Comparison of ENCODE assay signal across 25 cellular contexts in genomic region chr2:111036042-111036441, GRCh38.
DNase-seq lines count a peak whose midpoint lies in the region; ATAC-seq, FAIRE-seq and TF ChIP-seq lines count a peak whose summit lies in the region.
"Had no signal": no experiment of that assay in that cellular context is flagged by ENCODE, and none has a peak within 500 bp of the region (broad histone marks: within the 10 kb centered on the region; RNA-seq: fewer than 3 reads in every experiment).

No MANE protein-coding gene starts in this region.

- no peaks in the 10 kb centered on the region for H3K36me3 ChIP-seq in DOHH2 (ENCODE audit: control insufficient read depth, low read length)
- no peaks in the 10 kb centered on the region for H3K36me3 ChIP-seq in GM12878 (ENCODE audit: control insufficient read depth in 2 of 2, insufficient read depth in 2 of 2, low read length in 1 of 2)
- H3K36me3 ChIP-seq: uterus had no signal

- in situ Hi-C loops in GM12878 (cut with MboI): no loop called here

- WGBS in GM12878 (ENCODE audit: insufficient coverage, insufficient replicate concordance, low lambda C conversion rate, missing lambda C conversion rate): 0% methylated on average over 2 of the region's 2 CpGs

- no peak overlapping the region for H3K9ac ChIP-seq in GM12878 (ENCODE audit: control insufficient read depth, insufficient read depth, low read length)

- intact Hi-C loops in GM12878 (cut with micrococcal nuclease; ENCODE audit: unreplicated experiment): loop anchor here (2.0 kb wide), 1 partner anchor 19 kb away; no protein-coding TSS in a partner anchor

- no peaks in the 10 kb centered on the region for H3K9me3 ChIP-seq in DOHH2 (ENCODE audit: control insufficient read depth, insufficient read depth, low read length)
- no peaks in the 10 kb centered on the region; the same call in 2 of the 3 replicates for H3K9me3 ChIP-seq in GM12878 (replicated peaks; ENCODE audit: control insufficient read depth, insufficient read depth, low read length)
- H3K9me3 ChIP-seq: uterus had no signal

- no peaks in the 10 kb centered on the region for H3F3A ChIP-seq in DOHH2 (ENCODE audit: control insufficient read depth, insufficient read depth)

- H3K4me1 ChIP-seq in DOHH2 (ENCODE audit: control insufficient read depth, low read length) (peaks cover 50% of the 10 kb centered on the region), GM12878 (ENCODE audit: control insufficient read depth, insufficient read depth, low read length) (peaks cover 4% of the 10 kb centered on the region)
- H3K4me1 ChIP-seq: uterus had no signal

- no peak for TF ChIP-seq RAD21 in GM12878 (IDR thresholded peaks at IDR 0.05; ENCODE audit: insufficient read depth, low read depth, low read length)

- CTCF ChIA-PET in GM12878 (lab: Yijun Ruan, JAX): interaction anchor here (0.9 kb wide), 1 partner anchor 178 kb away, joined by 3 read pairs; no protein-coding TSS in a partner anchor

- TF ChIP-seq POLR2A in GM12878 (IDR thresholded peaks at IDR 0.05; ENCODE audit: low read depth, low read length): no peak

- peak overlapping the region; percentile 41 for H3K4me3 ChIP-seq in DOHH2 (ENCODE audit: low read length)
- H3K4me3 ChIP-seq in GM12878: no peak overlapping the region
- H3K4me3 ChIP-seq: uterus had no signal

- no peaks in the 10 kb centered on the region for H3K9me2 ChIP-seq in DOHH2 (replicated peaks; ENCODE audit: control insufficient read depth, low read length)

- H3K79me2 ChIP-seq in DOHH2 (ENCODE audit: control insufficient read depth, low read length): no peaks in the 10 kb centered on the region
- no peaks in the 10 kb centered on the region for H3K79me2 ChIP-seq in GM12878 (ENCODE audit: control insufficient read depth, insufficient read depth, low read length)

- no peak overlapping the region for H3K27ac ChIP-seq in DOHH2 (ENCODE audit: low read depth, low read length)
- H3K27ac ChIP-seq in GM12878 (ENCODE audit: control insufficient read depth, insufficient read depth): no peak overlapping the region
- H3K27ac ChIP-seq: RWPE1, uterus had no signal

- H2AFZ ChIP-seq in GM12878 (ENCODE audit: control insufficient read depth, low read depth, low read length): no peak overlapping the region

- ATAC-seq in GM19351 (IDR thresholded peaks at IDR 0.05; ENCODE audit: unreplicated experiment) (peak; percentile 63), HG03108 (IDR thresholded peaks at IDR 0.05; ENCODE audit: unreplicated experiment) (peak; percentile 49), GM12878 (peak; percentile 66), HG03135 (IDR thresholded peaks at IDR 0.05; ENCODE audit: unreplicated experiment) (no peak)
- ATAC-seq: effector memory CD8-positive, alpha-beta T cell; natural killer cell had no signal

- TF ChIP-seq EP300 in GM12878 (IDR thresholded peaks at IDR 0.05; ENCODE audit: borderline replicate concordance in 1 of 2, control insufficient read depth in 1 of 2, low read depth in 2 of 2, low read length in 2 of 2): no peak

- no TSS peak for BruUV-seq in GM12878 (replicated peaks; lab: Mats Ljungman, UMichigan)

- SMC1A ChIA-PET in GM12878 (lab: Charles Lee; ENCODE audit: uncharacterized antibody, unreplicated experiment): interaction anchor here (0.9 to 1.9 kb wide), 3 partner anchors 19 to 81 kb away, joined by 3 to 8 read pairs (median 4); no protein-coding TSS in a partner anchor

- POLR2A ChIA-PET in GM12878 (lab: Charles Lee): no interaction called here

- RAD21 ChIA-PET in GM12878 (lab: Charles Lee; ENCODE audit: unreplicated experiment): interaction anchor here (0.9 to 1.8 kb wide), 4 partner anchors 16 to 159 kb away, joined by 3 to 8 read pairs (median 3); no protein-coding TSS in a partner anchor

- H3K27me3 ChIP-seq in DOHH2 (ENCODE audit: control insufficient read depth, low read length): no peaks in the 10 kb centered on the region
- peaks cover 2 to 14% of the 10 kb centered on the region in 2 experiments; a peak in 2 of 4 replicates for H3K27me3 ChIP-seq in GM12878 (replicated peaks in 1 of 2; ENCODE audit: control insufficient read depth in 2 of 2, insufficient read depth in 2 of 2, low read length in 1 of 2)
- H3K27me3 ChIP-seq: uterus had no signal

- peak overlapping the region; percentile 59 for H3K4me2 ChIP-seq in DOHH2 (ENCODE audit: low read length)
- H3K4me2 ChIP-seq in GM12878 (ENCODE audit: control insufficient read depth, insufficient read depth): no peak overlapping the region

- TF ChIP-seq CTCF in DOHH2 (IDR thresholded peaks at IDR 0.05; ENCODE audit: low read depth, low read length, poor library complexity, severe bottlenecking): no peak
- no peak for TF ChIP-seq CTCF in GM12878 (IDR thresholded peaks at IDR 0.05 in 2 of 3, conservative IDR thresholded peaks at IDR 0.05 in 1 of 3; ENCODE audit: control insufficient read depth in 2 of 3, extremely low read depth in 1 of 3, insufficient read depth in 1 of 3, low read depth in 3 of 3, low read length in 3 of 3)

- no peak for DNase-seq in GM12878 (ENCODE audit: low read depth, low spot score)
- no peak for DNase-seq in GM19240 (ENCODE audit: insufficient read length, low spot score)
- no peak for DNase-seq in NCI-H82 (lab: John Stamatoyannopoulos, UW)
- DNase-seq in DMS79 treated with DMSO at 0.1 percent for 48 hours (lab: John Stamatoyannopoulos, UW): no peak
- DNase-seq: activated CD4-positive, alpha-beta T cell treated with anti-CD3 and anti-CD28 coated beads for 48 hours; activated naive CD4-positive, alpha-beta T cell treated with anti-CD3 and anti-CD28 coated beads, Interleukin-2, amount 50 U/mL, for 16 hours; CD4-positive, alpha-beta memory T cell; DMS79; effector memory CD8-positive, alpha-beta T cell; hippocampal formation; natural killer cell; NCI-H146; NK-92 treated with Interleukin-12 subunit alpha and Interleukin-12 subunit beta, amount 100 ng/mL, for 24 hours; posterior cingulate gyrus; stimulated activated CD4-positive, alpha-beta T cell treated with anti-CD3 and anti-CD28 coated beads, Interleukin-1b, Interleukin-23, amount 100 ng/mL, for 48 hours; uterus had no signal

- H4K20me1 ChIP-seq in DOHH2 (ENCODE audit: control insufficient read depth, insufficient read depth, low read depth, low read length) (no peaks in the 10 kb centered on the region), GM12878 (ENCODE audit: control insufficient read depth, insufficient read depth) (no peaks in the 10 kb centered on the region)

- no peak for FAIRE-seq in GM12878 (lab: Jason Lieb, UNC)
- FAIRE-seq: astrocyte, H1, keratinocyte, TTC549 had no signal

TF ChIP-seq in GM12878, 131 proteins besides CTCF, POLR2A, EP300 and RAD21:
- TF ChIP-seq DPF2 (IDR thresholded peaks at IDR 0.05) (0 out of 2 replicates have a peak, but pooled peaks have one; percentile 14), NR2C2 (IDR thresholded peaks at IDR 0.05; ENCODE audit: borderline replicate concordance, control insufficient read depth, insufficient read length, low read depth) (no peak), IKZF2 (IDR thresholded peaks at IDR 0.05) (peak; percentile 39 to 43; a peak in 1 of 4 replicates), GABPA (IDR thresholded peaks at IDR 0.05; ENCODE audit: low read depth) (no peak), MTA2 (IDR thresholded peaks at IDR 0.05; ENCODE audit: low read depth) (peak; percentile 26; the same call in 1 of the 2 replicates), NRF1 (conservative IDR thresholded peaks at IDR 0.05; ENCODE audit: low read depth, low read length) (no peak), HSF1 (IDR thresholded peaks at IDR 0.05; ENCODE audit: low read depth, low read length) (no peak), IKZF1 (conservative IDR thresholded peaks at IDR 0.05) (peak; percentile 63), CREM (IDR thresholded peaks at IDR 0.05; ENCODE audit: low read depth) (no peak), BHLHE40 (IDR thresholded peaks at IDR 0.05; ENCODE audit: borderline replicate concordance in 1 of 2, low read depth in 2 of 2, low read length in 1 of 2) (0 out of 4 replicates have a peak, but pooled peaks of 1 of the 2 experiments have one; percentile 7), IRF4 (IDR thresholded peaks at IDR 0.05; ENCODE audit: low read depth, low read length) (no peak), MEF2B (IDR thresholded peaks at IDR 0.05; ENCODE audit: partially characterized antibody, poor library complexity, severe bottlenecking) (peak; percentile 53)
